ENCODE assay signal across 8 cellular contexts in the genomic region with DNA sequence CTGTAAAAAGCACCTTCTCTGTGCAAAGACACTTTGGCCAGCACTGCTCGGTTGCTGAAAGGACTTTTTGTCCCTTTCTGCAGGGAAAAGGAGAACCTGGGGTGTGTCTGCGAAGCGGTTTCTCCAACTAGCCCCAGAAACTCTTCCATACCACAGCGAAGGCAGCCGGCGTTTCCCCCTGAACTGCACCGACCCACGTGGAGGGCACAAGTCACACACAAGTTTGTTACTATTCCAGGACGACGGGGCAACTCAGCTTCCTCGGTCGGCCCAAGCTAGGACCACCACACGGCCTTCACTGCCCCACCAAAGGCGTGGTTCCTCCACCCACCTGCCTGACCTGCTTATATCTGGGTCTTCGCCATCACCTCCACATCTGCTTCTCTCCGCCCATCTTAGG. TPM values are rescaled to one million over a fixed set of nuclear protein-coding genes. Genes with fewer than 3 reads are reported as not detected.
DNase-seq lines count a peak whose midpoint lies in the region; ATAC-seq and TF ChIP-seq lines count a peak whose summit lies in the region.

No MANE protein-coding gene starts in this region.

- no peaks in the 10 kb centered on the region for H3K9me3 Mint-ChIP-seq in MCF 10A (ENCODE audit: unreplicated experiment)
- H3K9me3 Mint-ChIP-seq in WTC11: no peaks in the 10 kb centered on the region
- no peaks in the 10 kb centered on the region for H3K9me3 Mint-ChIP-seq in memory B cell
- peaks cover 4% of the 10 kb centered on the region for H3K9me3 Mint-ChIP-seq in type B pancreatic cell

- intact Hi-C loops in MCF 10A (cut with micrococcal nuclease) (no loop called here), mammary epithelial cell (cut with micrococcal nuclease) (no loop called here)

- H3K4me3 Mint-ChIP-seq in MCF 10A (ENCODE audit: unreplicated experiment) (peak overlapping the region; percentile 78), WTC11 (peak overlapping the region; percentile 33), memory B cell (peak overlapping the region; percentile 65), type B pancreatic cell (peak overlapping the region; percentile 41)

- H3K27me3 Mint-ChIP-seq in MCF 10A (ENCODE audit: insufficient read depth, unreplicated experiment): no peaks in the 10 kb centered on the region
- peaks cover 94% of the 10 kb centered on the region for H3K27me3 Mint-ChIP-seq in WTC11 (ENCODE audit: low read depth)
- H3K27me3 Mint-ChIP-seq in memory B cell: peaks cover 23% of the 10 kb centered on the region
- peaks cover 74% of the 10 kb centered on the region for H3K27me3 Mint-ChIP-seq in type B pancreatic cell

- no peak for DNase-seq in MCF 10A (ENCODE audit: unreplicated experiment)
- DNase-seq in mammary epithelial cell: no peak
- no peak for DNase-seq in WTC11 (ENCODE audit: low spot score)
- no peak for DNase-seq in memory B cell (ENCODE audit: low spot score in 2 of 2)
- DNase-seq in type B pancreatic cell (ENCODE audit: extremely low spot score, unreplicated experiment): no peak
- DNase-seq in smooth muscle cell (lab: John Stamatoyannopoulos, UW; ENCODE audit: unreplicated experiment): no peak

- no peak overlapping the region for H3K4me2 ChIP-seq in mammary epithelial cell (ENCODE audit: insufficient read depth, low read depth, low read length)
- no peak overlapping the region for H3K4me2 ChIP-seq in smooth muscle cell

- H3K4me3 ChIP-seq in mammary epithelial cell (replicated peaks in 1 of 3; ENCODE audit: insufficient read depth in 1 of 3, low read depth in 2 of 3, low read length in 3 of 3) (no peak overlapping the region), smooth muscle cell (no peak overlapping the region)

- H3F3A ChIP-seq in smooth muscle cell (ENCODE audit: low read depth): no peaks in the 10 kb centered on the region

- in situ Hi-C loops in mammary epithelial cell (cut with MboI; ENCODE audit: low sequenced_read_pairs in 2 of 2): no loop called here

- no peaks in the 10 kb centered on the region for H3K79me2 ChIP-seq in mammary epithelial cell (ENCODE audit: insufficient read depth, low read length)
- H3K79me2 ChIP-seq in smooth muscle cell (ENCODE audit: low read depth): no peaks in the 10 kb centered on the region

- H3K9me3 ChIP-seq in mammary epithelial cell (replicated peaks; ENCODE audit: insufficient read depth, low read length): no peaks in the 10 kb centered on the region
- no peaks in the 10 kb centered on the region for H3K9me3 ChIP-seq in smooth muscle cell (replicated peaks; ENCODE audit: low read depth)

- no peak overlapping the region for H3K27ac ChIP-seq in mammary epithelial cell (ENCODE audit: insufficient read depth, low read depth, low read length)
- no peak overlapping the region for H3K27ac ChIP-seq in smooth muscle cell (ENCODE audit: low read depth)

- POLR2A ChIA-PET in MCF 10A (lab: Yijun Ruan, JAX) (interaction anchor here (1.0 to 4.9 kb wide), 6 partner anchors 11 to 313 kb away, joined by 3 to 50 read pairs (median 6); partner anchors contain the start of genes RPA1, SMYD4 and TSR1), WTC11 (lab: Charles Lee) (interaction anchor here (1.3 kb wide), 1 partner anchor 91 kb away, joined by 3 read pairs; no protein-coding TSS in a partner anchor)

- H3K4me1 ChIP-seq in mammary epithelial cell (ENCODE audit: insufficient read depth, low read length) (peaks cover 21% of the 10 kb centered on the region), smooth muscle cell (ENCODE audit: low read depth) (peaks cover 22% of the 10 kb centered on the region)

- CTCF ChIA-PET in MCF 10A (lab: Yijun Ruan, JAX): interaction anchor here (0.6 to 7.4 kb wide), 4 partner anchors 113 to 242 kb away, joined by 3 to 124 read pairs (median 16); no protein-coding TSS in a partner anchor
- CTCF ChIA-PET in mammary epithelial cell (lab: Charles Lee; ENCODE audit: low non-redundant PET): no interaction called here
- CTCF ChIA-PET in WTC11 (lab: Charles Lee): interaction anchor here (0.6 to 6.3 kb wide), 14 partner anchors 10 to 308 kb away, joined by 3 to 47 read pairs (median 4); no protein-coding TSS in a partner anchor

- H3K27me3 ChIP-seq in mammary epithelial cell (ENCODE audit: insufficient read depth, low read length) (peaks cover 10% of the 10 kb centered on the region), smooth muscle cell (ENCODE audit: low read depth) (peaks cover 84% of the 10 kb centered on the region)

- peak; percentile 3; the same call in 1 of the 2 replicates for ATAC-seq in WTC11
- no peak for ATAC-seq in memory B cell (ENCODE audit: low read depth)
- ATAC-seq in HG02884 (IDR thresholded peaks at IDR 0.05; ENCODE audit: unreplicated experiment): no peak
- ATAC-seq in HG03439 (IDR thresholded peaks at IDR 0.05; ENCODE audit: unreplicated experiment): no peak

- 82% methylated on average over 8 of the region's 16 CpGs for WGBS in mammary epithelial cell (ENCODE audit: low coverage, missing lambda C conversion rate)
- 54% methylated on average over 11 of the region's 16 CpGs for WGBS in smooth muscle cell (ENCODE audit: low lambda C conversion rate)

- no peaks in the 10 kb centered on the region for H4K20me1 ChIP-seq in mammary epithelial cell (ENCODE audit: insufficient read depth, low read length)
- H4K20me1 ChIP-seq in smooth muscle cell (ENCODE audit: low read depth): no peaks in the 10 kb centered on the region

- H3K36me3 Mint-ChIP-seq in MCF 10A (ENCODE audit: insufficient read depth, unreplicated experiment) (no peaks in the 10 kb centered on the region), WTC11 (peaks cover 3% of the 10 kb centered on the region; the same call in 1 of the 2 replicates), memory B cell (peaks cover 2% of the 10 kb centered on the region), type B pancreatic cell (no peaks in the 10 kb centered on the region)

- H2AFZ ChIP-seq in mammary epithelial cell (ENCODE audit: low read depth, low read length) (no peak overlapping the region), smooth muscle cell (ENCODE audit: low read depth) (no peak overlapping the region)

- peaks cover 11% of the 10 kb centered on the region for H3K4me1 Mint-ChIP-seq in MCF 10A (ENCODE audit: insufficient read depth, unreplicated experiment)
- H3K4me1 Mint-ChIP-seq in WTC11: peaks cover 3% of the 10 kb centered on the region; the same call in 1 of the 2 replicates
- peaks cover 10% of the 10 kb centered on the region for H3K4me1 Mint-ChIP-seq in memory B cell
- H3K4me1 Mint-ChIP-seq in type B pancreatic cell (ENCODE audit: unreplicated experiment): peaks cover 21% of the 10 kb centered on the region

- no peak overlapping the region for H3K9ac ChIP-seq in mammary epithelial cell (ENCODE audit: insufficient read depth, low read length)
- H3K9ac ChIP-seq in smooth muscle cell (ENCODE audit: low read depth): no peak overlapping the region

- dilution Hi-C loops in mammary epithelial cell (cut with HindIII; ENCODE audit: low sequenced_read_pairs): no loop called here

- H3K27ac Mint-ChIP-seq in MCF 10A (ENCODE audit: low read depth, unreplicated experiment): no peak overlapping the region
- no peak overlapping the region for H3K27ac Mint-ChIP-seq in WTC11
- H3K27ac Mint-ChIP-seq in memory B cell: no peak overlapping the region
- no peak overlapping the region for H3K27ac Mint-ChIP-seq in type B pancreatic cell

- no peaks in the 10 kb centered on the region for H3K36me3 ChIP-seq in mammary epithelial cell (ENCODE audit: insufficient read depth, low read length)
- no peaks in the 10 kb centered on the region for H3K36me3 ChIP-seq in smooth muscle cell (ENCODE audit: low read depth)

- BruUV-seq in MCF 10A (replicated peaks; lab: Mats Ljungman, UMichigan) (no TSS peak), mammary epithelial cell (replicated peaks; lab: Mats Ljungman, UMichigan) (no TSS peak)

- TF ChIP-seq CTCF in MCF 10A (IDR thresholded peaks at IDR 0.05; ENCODE audit: unreplicated experiment): no peak
- TF ChIP-seq CTCF in mammary epithelial cell (conservative IDR thresholded peaks at IDR 0.05 in 1 of 2, IDR thresholded peaks at IDR 0.05 in 1 of 2; ENCODE audit: extremely low read depth in 1 of 2, insufficient read depth in 1 of 2, low read depth in 1 of 2, low read length in 2 of 2): no peak
- no peak for TF ChIP-seq CTCF in WTC11 (IDR thresholded peaks at IDR 0.05)
- TF ChIP-seq CTCF in type B pancreatic cell (conservative IDR thresholded peaks at IDR 0.05): no peak
- TF ChIP-seq CTCF in smooth muscle cell (IDR thresholded peaks at IDR 0.05; ENCODE audit: borderline replicate concordance, insufficient read depth, poor library complexity, severe bottlenecking): no peak

RNA-seq across cellular contexts. Expression of gene RTN4RL1, which starts 1.9 kb away (rescaled TPM):
- total RNA-seq in MCF 10A (2022): 2.9 and 3.6 TPM in 2 replicates
- total RNA-seq in mammary epithelial cell: 1 to 10 TPM in 1 of 2 donors, under 1 TPM in 1; under 0.01 to 5.7 TPM
- polyA plus RNA-seq in mammary epithelial cell: 2.5 TPM
- polyA minus RNA-seq in mammary epithelial cell: 1.6 TPM
- total RNA-seq in WTC11 (2021): 0.27 to 0.72 TPM (median 0.37 TPM) in 3 replicates
- total RNA-seq in type B pancreatic cell (ENCODE audit: low replicate concordance): 1.7 and 1.9 TPM in 2 replicates
- not detected in 2 replicates for total RNA-seq in smooth muscle cell
- polyA plus RNA-seq in smooth muscle cell: not detected in 2 replicates

RNA-seq across cellular contexts. Expression of gene DPH1, which starts 6.7 kb away (rescaled TPM):
- total RNA-seq in MCF 10A (2022): 29.7 and 45.2 TPM in 2 replicates
- total RNA-seq in mammary epithelial cell: 10 to 100 TPM; 29.0 to 36.2 TPM
- polyA plus RNA-seq in mammary epithelial cell: 27.4 TPM
- polyA minus RNA-seq in mammary epithelial cell: 64.4 TPM
- 29.5 to 43.2 TPM (median 33.0 TPM) in 3 replicates for total RNA-seq in WTC11 (2021)
- total RNA-seq in type B pancreatic cell (ENCODE audit: low replicate concordance): 41.5 and 57.1 TPM in 2 replicates
- 15.9 and 18.1 TPM in 2 replicates for total RNA-seq in smooth muscle cell
- 33.6 and 46.6 TPM in 2 replicates for polyA plus RNA-seq in smooth muscle cell

RNA-seq across cellular contexts. Expression of gene OVCA2, which starts 18.6 kb away (rescaled TPM):
- total RNA-seq in MCF 10A (2022) (28.8 and 33.5 TPM in 2 replicates), mammary epithelial cell (10 to 100 TPM; 44.1 to 65.7 TPM), WTC11 (2021) (18.4 to 23.5 TPM (median 20.5 TPM) in 3 replicates), type B pancreatic cell (ENCODE audit: low replicate concordance) (27.8 and 42.7 TPM in 2 replicates), smooth muscle cell (42.6 and 46.7 TPM in 2 replicates)
- polyA plus RNA-seq in mammary epithelial cell (68.4 TPM), smooth muscle cell (47.6 and 59.5 TPM in 2 replicates)
- polyA minus RNA-seq in mammary epithelial cell: 28.3 TPM

RNA-seq across cellular contexts. Expression of gene HIC1, which starts 31.6 kb away (rescaled TPM):
- total RNA-seq in MCF 10A (2022) (0.59 and 1.0 TPM in 2 replicates), mammary epithelial cell (1 to 10 TPM in 1 of 2 donors, under 1 TPM in 1; 0.67 to 1.3 TPM), WTC11 (2021) (0.37 to 0.46 TPM (median 0.39 TPM) in 3 replicates), type B pancreatic cell (ENCODE audit: low replicate concordance) (3.4 and 21.6 TPM in 2 replicates), smooth muscle cell (2.6 and 2.9 TPM in 2 replicates)
- polyA plus RNA-seq in mammary epithelial cell (0.20 TPM), smooth muscle cell (3.5 and 5.2 TPM in 2 replicates)
- not detected for polyA minus RNA-seq in mammary epithelial cell
